ENCODE assay signal across 2 cellular contexts in the genomic region with DNA sequence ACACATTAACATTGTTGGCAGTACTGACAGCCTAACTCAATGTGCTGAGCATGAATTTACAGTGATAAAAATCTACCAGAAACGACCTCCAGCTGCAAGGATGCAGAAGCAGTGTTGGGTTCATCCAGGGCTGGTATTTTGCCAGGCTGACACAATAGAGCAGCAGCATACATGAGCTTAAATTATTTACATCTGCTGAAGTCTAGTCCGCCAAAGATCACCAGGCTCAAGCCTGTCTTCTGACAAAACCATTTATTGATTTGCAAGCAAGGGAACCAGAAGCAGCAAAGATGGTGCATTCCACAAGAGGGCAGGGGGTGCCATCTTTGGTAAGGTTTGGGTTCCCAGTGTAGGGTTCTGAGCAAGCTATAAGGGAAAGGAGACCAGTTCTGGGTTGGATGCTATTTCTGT.
TF ChIP-seq lines count a peak whose summit lies in the region.

No MANE protein-coding gene starts in this region.

TF ChIP-seq in HepG2, 621 proteins besides CTCF, POLR2A, EP300 and RAD21:
- TF ChIP-seq ZFP91 (CRISPR knock-in tag; IDR thresholded peaks at IDR 0.05; ENCODE audit: borderline replicate concordance) (no peak), SMARCE1 (IDR thresholded peaks at IDR 0.05; ENCODE audit: borderline replicate concordance) (no peak), ARNT2 (CRISPR knock-in tag; IDR thresholded peaks at IDR 0.05; ENCODE audit: low read depth) (no peak), ZNF317 (CRISPR knock-in tag; IDR thresholded peaks at IDR 0.05) (no peak)
TF ChIP-seq in HepG2: peak in this region for 0.

TF ChIP-seq in SK-N-SH treated with all-trans-retinoic acid at 6 μM for 48 hours, 23 proteins besides CTCF, POLR2A, EP300 and RAD21:
- TF ChIP-seq ISL1 (CRISPR knock-in tag; IDR thresholded peaks at IDR 0.05) (no peak), TCF4 (CRISPR knock-in tag; IDR thresholded peaks at IDR 0.05; ENCODE audit: borderline replicate concordance) (peak; percentile 84), ZNF8 (CRISPR knock-in tag; IDR thresholded peaks at IDR 0.05) (0 out of 2 replicates have a peak, but pooled peaks have one; percentile 17), ZNF70 (CRISPR knock-in tag; IDR thresholded peaks at IDR 0.05) (peak; percentile 46), CSRNP3 (CRISPR knock-in tag; IDR thresholded peaks at IDR 0.05) (no peak), BACH2 (CRISPR knock-in tag; IDR thresholded peaks at IDR 0.05; ENCODE audit: borderline replicate concordance) (0 out of 2 replicates have a peak, but pooled peaks have one; percentile 47)
- TF ChIP-seq, protein P1, sequence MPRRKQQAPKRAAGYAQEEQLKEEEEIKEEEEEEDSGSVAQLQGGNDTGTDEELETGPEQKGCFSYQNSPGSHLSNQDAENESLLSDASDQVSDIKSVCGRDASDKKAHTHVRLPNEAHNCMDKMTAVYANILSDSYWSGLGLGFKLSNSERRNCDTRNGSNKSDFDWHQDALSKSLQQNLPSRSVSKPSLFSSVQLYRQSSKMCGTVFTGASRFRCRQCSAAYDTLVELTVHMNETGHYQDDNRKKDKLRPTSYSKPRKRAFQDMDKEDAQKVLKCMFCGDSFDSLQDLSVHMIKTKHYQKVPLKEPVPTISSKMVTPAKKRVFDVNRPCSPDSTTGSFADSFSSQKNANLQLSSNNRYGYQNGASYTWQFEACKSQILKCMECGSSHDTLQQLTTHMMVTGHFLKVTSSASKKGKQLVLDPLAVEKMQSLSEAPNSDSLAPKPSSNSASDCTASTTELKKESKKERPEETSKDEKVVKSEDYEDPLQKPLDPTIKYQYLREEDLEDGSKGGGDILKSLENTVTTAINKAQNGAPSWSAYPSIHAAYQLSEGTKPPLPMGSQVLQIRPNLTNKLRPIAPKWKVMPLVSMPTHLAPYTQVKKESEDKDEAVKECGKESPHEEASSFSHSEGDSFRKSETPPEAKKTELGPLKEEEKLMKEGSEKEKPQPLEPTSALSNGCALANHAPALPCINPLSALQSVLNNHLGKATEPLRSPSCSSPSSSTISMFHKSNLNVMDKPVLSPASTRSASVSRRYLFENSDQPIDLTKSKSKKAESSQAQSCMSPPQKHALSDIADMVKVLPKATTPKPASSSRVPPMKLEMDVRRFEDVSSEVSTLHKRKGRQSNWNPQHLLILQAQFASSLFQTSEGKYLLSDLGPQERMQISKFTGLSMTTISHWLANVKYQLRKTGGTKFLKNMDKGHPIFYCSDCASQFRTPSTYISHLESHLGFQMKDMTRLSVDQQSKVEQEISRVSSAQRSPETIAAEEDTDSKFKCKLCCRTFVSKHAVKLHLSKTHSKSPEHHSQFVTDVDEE (CRISPR knock-in tag; IDR thresholded peaks at IDR 0.05) = peak; percentile 62; the same call in 1 of the 2 replicates
